ENCODE assay signal across 8 cellular contexts in the genomic region with DNA sequence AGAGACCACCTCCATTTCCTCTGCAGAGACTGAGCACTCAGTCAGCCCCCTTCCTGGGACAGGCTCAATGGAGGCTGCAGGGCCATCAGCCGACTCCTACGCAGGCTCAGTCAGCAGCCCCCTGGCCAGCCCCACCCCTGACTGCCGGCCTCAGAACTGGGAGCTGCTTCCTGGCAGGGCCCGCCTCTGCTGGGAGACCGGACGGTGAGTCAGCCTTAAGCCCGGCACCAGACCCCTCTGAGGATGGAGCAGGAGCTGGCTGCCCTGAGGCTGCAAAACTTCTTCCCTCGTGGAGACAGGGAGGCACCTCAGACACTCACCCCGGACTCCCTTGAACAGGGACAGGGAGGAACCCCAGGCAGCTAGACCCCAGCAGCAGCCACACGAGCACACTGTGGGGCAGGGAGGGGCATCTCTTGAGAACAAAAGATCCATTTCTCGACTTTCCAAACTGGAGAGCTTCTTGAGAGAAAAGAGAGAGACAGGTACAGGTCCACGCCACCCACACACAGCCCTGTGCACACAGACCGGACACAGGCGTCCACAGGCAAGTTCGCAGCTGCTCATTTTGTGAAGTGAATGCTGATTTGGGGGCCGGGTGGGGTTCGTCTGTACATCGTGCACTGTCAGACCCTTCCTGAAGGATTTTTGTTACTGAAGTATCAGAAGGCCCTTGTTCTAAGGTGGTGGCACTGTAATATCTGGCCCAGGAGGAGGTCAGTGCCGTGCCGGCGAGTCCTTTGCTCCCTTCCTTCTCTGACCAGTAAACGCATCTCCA. TPM values are rescaled to one million over a fixed set of nuclear protein-coding genes. Genes with fewer than 3 reads are reported as not detected.
DNase-seq lines count a peak whose midpoint lies in the region; ATAC-seq and TF ChIP-seq lines count a peak whose summit lies in the region.

No MANE protein-coding gene starts in this region.

- TF ChIP-seq CTCF in adrenal gland (IDR thresholded peaks at IDR 0.05): no peak
- TF ChIP-seq CTCF in heart left ventricle (IDR thresholded peaks at IDR 0.05): no peak
- no peak for TF ChIP-seq CTCF in progenitor cell of endocrine pancreas (IDR thresholded peaks at IDR 0.05; ENCODE audit: unreplicated experiment)

- intact Hi-C loops in adrenal gland (cut with DNase I) (no loop called here), heart left ventricle (cut with DNase I) (loop anchor here in 1 of 10 donors (10.0 kb wide), 1 partner anchor 47 kb away; a partner anchor contains a TSS)

- peaks cover 11% of the 10 kb centered on the region for H3K4me1 Mint-ChIP-seq in progenitor cell of endocrine pancreas (ENCODE audit: low read depth)

- peak; percentile 37 for DNase-seq in DMS79 treated with DMSO at 0.1 percent for 48 hours (lab: John Stamatoyannopoulos, UW)
- DNase-seq in MG63: peak; percentile 100
- DNase-seq in adrenal gland: peak; percentile 80 to 97 (median 94)
- DNase-seq in heart left ventricle: peak; percentile 85 to 95 (median 88)
- peak; percentile 30 for DNase-seq in progenitor cell of endocrine pancreas (ENCODE audit: low spot score, unreplicated experiment)

- H3K4me1 ChIP-seq in adrenal gland (replicated peaks in 1 of 2) (peaks cover 34 to 75% of the 10 kb centered on the region in 2 donors), heart left ventricle (peaks cover 13 to 84% (median 49%) of the 10 kb centered on the region in 12 donors)

- no peaks in the 10 kb centered on the region for H3K9me3 Mint-ChIP-seq in progenitor cell of endocrine pancreas (ENCODE audit: low read depth)

- H3K27me3 Mint-ChIP-seq in progenitor cell of endocrine pancreas: peaks cover 16% of the 10 kb centered on the region

- H3K36me3 ChIP-seq in MG63 (peaks cover 9% of the 10 kb centered on the region), adrenal gland (replicated peaks in 1 of 2) (no peaks in the 10 kb centered on the region), heart left ventricle (no peaks in the 10 kb centered on the region)

- peak overlapping the region; percentile 98 for H3K27ac Mint-ChIP-seq in progenitor cell of endocrine pancreas

- H3K4me3 ChIP-seq in MG63 (peak overlapping the region; percentile 84), adrenal gland (peak overlapping the region in 2 of 4 donors; percentile 23 to 67), heart left ventricle (peak overlapping the region; percentile 58 to 80 (median 72))

- ATAC-seq in heart left ventricle (peak; percentile 49 to 84 (median 72)), HG03457 (IDR thresholded peaks at IDR 0.05; ENCODE audit: unreplicated experiment) (no peak), HG02981 (IDR thresholded peaks at IDR 0.05; ENCODE audit: unreplicated experiment) (no peak), HG02973 (IDR thresholded peaks at IDR 0.05; ENCODE audit: unreplicated experiment) (no peak)

- H3K27me3 ChIP-seq in MG63 (no peaks in the 10 kb centered on the region), adrenal gland (no peaks in the 10 kb centered on the region), heart left ventricle (peaks cover 0 to 43% (median 16%) of the 10 kb centered on the region in 9 donors)

- H3K27ac ChIP-seq in adrenal gland (peak overlapping the region; percentile 88 to 99 (median 97)), heart left ventricle (peak overlapping the region; percentile 70 to 96 (median 88))

- H3K36me3 Mint-ChIP-seq in progenitor cell of endocrine pancreas (ENCODE audit: insufficient read depth): no peaks in the 10 kb centered on the region

- H3K4me3 Mint-ChIP-seq in progenitor cell of endocrine pancreas (ENCODE audit: low read depth): peak overlapping the region; percentile 88

- TF ChIP-seq POLR2A in adrenal gland (IDR thresholded peaks at IDR 0.05) (peak; percentile 68 to 73), heart left ventricle (IDR thresholded peaks at IDR 0.05) (peak in 1 of 2 donors; percentile 82)

- no peaks in the 10 kb centered on the region for H3K9me3 ChIP-seq in MG63
- no peaks in the 10 kb centered on the region for H3K9me3 ChIP-seq in adrenal gland (replicated peaks in 1 of 3)
- H3K9me3 ChIP-seq in heart left ventricle: no peaks in the 10 kb centered on the region

- 2 to 9% (median 4%) methylated on average over 14 to 22 of the region's 22 CpGs for WGBS in adrenal gland, 4 donors
- 9 to 12% (median 11%) methylated on average over 12 to 22 of the region's 22 CpGs for WGBS in heart left ventricle, 4 donors

RNA-seq across cellular contexts. Expression of a gene that starts 1.3 kb away (rescaled TPM):
- 803 and 1,289 TPM in 2 replicates for total RNA-seq in MG63 (2014; rRNA removed; shearing (Covaris generic); ENCODE audit: low replicate concordance)
- total RNA-seq in adrenal gland (10 to 100 TPM in 7 of 8 donors, 1 to 10 TPM in 1; 6.4 to 63.8 (median 18.2) TPM), heart left ventricle (10 to 100 TPM in 2 of 9 donors, 1 to 10 TPM in 7; 1.2 to 18.1 (median 4.1) TPM), progenitor cell of endocrine pancreas (201 and 211 TPM in 2 replicates)
- polyA plus RNA-seq in adrenal gland (10 to 100 TPM; 12.5 to 13.2 (median 12.9) TPM), heart left ventricle (1 to 10 TPM in 1 of 2 donors, under 1 TPM in 1; 0.19 to 9.1 TPM)

RNA-seq across cellular contexts. Expression of a gene that starts 3.2 kb away (rescaled TPM):
- total RNA-seq in MG63 (2014; rRNA removed; shearing (Covaris generic); ENCODE audit: low replicate concordance): 12.1 and 21.1 TPM in 2 replicates
- total RNA-seq in adrenal gland: 1 to 10 TPM in 7 of 8 donors, under 1 TPM in 1; 0.72 to 8.2 (median 5.7) TPM
- 10 to 100 TPM in 2 of 3 donors, under 1 TPM in 1; 0.55 to 20.4 (median 10.0) TPM for polyA plus RNA-seq in adrenal gland
- total RNA-seq in heart left ventricle: 1 to 10 TPM in 6 of 9 donors, under 1 TPM in 3; 0.42 to 2.1 (median 1.3) TPM
- 1 to 10 TPM; 1.4 to 1.6 TPM for polyA plus RNA-seq in heart left ventricle
- 3.8 and 4.6 TPM in 2 replicates for total RNA-seq in progenitor cell of endocrine pancreas

RNA-seq across cellular contexts. Expression of a gene that starts 26.7 kb away (rescaled TPM):
- 357 and 571 TPM in 2 replicates for total RNA-seq in MG63 (2014; rRNA removed; shearing (Covaris generic); ENCODE audit: low replicate concordance)
- total RNA-seq in adrenal gland (10 to 100 TPM; 44.2 to 95.0 (median 62.7) TPM), heart left ventricle (10 to 100 TPM; 29.0 to 89.3 (median 36.1) TPM), progenitor cell of endocrine pancreas (67.9 and 72.1 TPM in 2 replicates)
- polyA plus RNA-seq in adrenal gland (10 to 100 TPM; 21.4 to 89.1 (median 89.0) TPM), heart left ventricle (10 to 100 TPM; 57.1 to 68.8 TPM)

RNA-seq across cellular contexts. Expression of a gene that starts 48.5 kb away (rescaled TPM):
- 53.2 and 71.3 TPM in 2 replicates for total RNA-seq in MG63 (2014; rRNA removed; shearing (Covaris generic); ENCODE audit: low replicate concordance)
- 100 to 1,000 TPM; 177 to 237 (median 207) TPM for total RNA-seq in adrenal gland
- polyA plus RNA-seq in adrenal gland: 100 to 1,000 TPM; 215 to 438 (median 253) TPM
- total RNA-seq in heart left ventricle: 100 to 1,000 TPM in 5 of 9 donors, 10 to 100 TPM in 4; 75.8 to 115 (median 101) TPM
- polyA plus RNA-seq in heart left ventricle: 10 to 100 TPM; 52.5 to 96.4 TPM
- total RNA-seq in progenitor cell of endocrine pancreas: 177 and 199 TPM in 2 replicates

Comparison
In these comparisons a context has a peak if more than half of its experiments do, and no peak if none do; other contexts are left out.
1. DNase-seq: peak in every context shown above with its lines; median percentile 100 in MG63; 94 in adrenal gland; 88 in heart left ventricle; 37 in DMS79 treated with DMSO at 0.1 percent for 48 hours; 30 in progenitor cell of endocrine pancreas.
2. ATAC-seq: peak in heart left ventricle (4 of 4); none in HG03457 (single experiment), HG02981 (single experiment) and HG02973 (single experiment).